In genomic region chr16:17301184-17301583, GRCh38 we compare ENCODE assay signal across 1 cellular context.
TF ChIP-seq lines count a peak whose summit lies in the region.

No MANE protein-coding gene starts in this region.

TF ChIP-seq in HepG2, 621 proteins besides CTCF, POLR2A, EP300 and RAD21 (continued from another document):
- TF ChIP-seq, protein P1, sequence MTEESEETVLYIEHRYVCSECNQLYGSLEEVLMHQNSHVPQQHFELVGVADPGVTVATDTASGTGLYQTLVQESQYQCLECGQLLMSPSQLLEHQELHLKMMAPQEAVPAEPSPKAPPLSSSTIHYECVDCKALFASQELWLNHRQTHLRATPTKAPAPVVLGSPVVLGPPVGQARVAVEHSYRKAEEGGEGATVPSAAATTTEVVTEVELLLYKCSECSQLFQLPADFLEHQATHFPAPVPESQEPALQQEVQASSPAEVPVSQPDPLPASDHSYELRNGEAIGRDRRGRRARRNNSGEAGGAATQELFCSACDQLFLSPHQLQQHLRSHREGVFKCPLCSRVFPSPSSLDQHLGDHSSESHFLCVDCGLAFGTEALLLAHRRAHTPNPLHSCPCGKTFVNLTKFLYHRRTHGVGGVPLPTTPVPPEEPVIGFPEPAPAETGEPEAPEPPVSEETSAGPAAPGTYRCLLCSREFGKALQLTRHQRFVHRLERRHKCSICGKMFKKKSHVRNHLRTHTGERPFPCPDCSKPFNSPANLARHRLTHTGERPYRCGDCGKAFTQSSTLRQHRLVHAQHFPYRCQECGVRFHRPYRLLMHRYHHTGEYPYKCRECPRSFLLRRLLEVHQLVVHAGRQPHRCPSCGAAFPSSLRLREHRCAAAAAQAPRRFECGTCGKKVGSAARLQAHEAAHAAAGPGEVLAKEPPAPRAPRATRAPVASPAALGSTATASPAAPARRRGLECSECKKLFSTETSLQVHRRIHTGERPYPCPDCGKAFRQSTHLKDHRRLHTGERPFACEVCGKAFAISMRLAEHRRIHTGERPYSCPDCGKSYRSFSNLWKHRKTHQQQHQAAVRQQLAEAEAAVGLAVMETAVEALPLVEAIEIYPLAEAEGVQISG (CRISPR knock-in tag; IDR thresholded peaks at IDR 0.05): no peak
- TF ChIP-seq SRF (IDR thresholded peaks at IDR 0.05; ENCODE audit: low read depth, low read length): no peak
- TF ChIP-seq KDM6A (CRISPR knock-in tag; IDR thresholded peaks at IDR 0.05; ENCODE audit: low read depth): no peak
- TF ChIP-seq MAFK (conservative IDR thresholded peaks at IDR 0.05 in 1 of 2, IDR thresholded peaks at IDR 0.05 in 1 of 2; ENCODE audit: low read length in 2 of 2): no peak
- TF ChIP-seq ZBED4 (CRISPR knock-in tag; IDR thresholded peaks at IDR 0.05; ENCODE audit: borderline replicate concordance): no peak
- TF ChIP-seq NFATC3 (CRISPR knock-in tag; IDR thresholded peaks at IDR 0.05): no peak
- no peak for TF ChIP-seq PAWR (CRISPR knock-in tag; IDR thresholded peaks at IDR 0.05; ENCODE audit: borderline replicate concordance)
- TF ChIP-seq PRPF4 (IDR thresholded peaks at IDR 0.05; ENCODE audit: low read depth, low read length, poor library complexity, severe bottlenecking): no peak
- TF ChIP-seq ZNF331 (CRISPR knock-in tag; IDR thresholded peaks at IDR 0.05): no peak
- TF ChIP-seq ZNF329 (CRISPR knock-in tag; IDR thresholded peaks at IDR 0.05; ENCODE audit: low read depth): no peak
- no peak for TF ChIP-seq SOX6 (IDR thresholded peaks at IDR 0.05)
- TF ChIP-seq SOX6 (CRISPR knock-in tag; IDR thresholded peaks at IDR 0.05): no peak
- no peak for TF ChIP-seq PCBP1 (IDR thresholded peaks at IDR 0.05; ENCODE audit: borderline replicate concordance, low read depth, low read length)
- TF ChIP-seq ZNF232 (CRISPR knock-in tag; IDR thresholded peaks at IDR 0.05; ENCODE audit: borderline replicate concordance): no peak
- no peak for TF ChIP-seq TBL1XR1 (IDR thresholded peaks at IDR 0.05; ENCODE audit: borderline replicate concordance, low read length, partially characterized antibody)
- no peak for TF ChIP-seq ZNF280D (CRISPR knock-in tag; IDR thresholded peaks at IDR 0.05)
